In genomic region chr2:210503622-210504300, GRCh38 we compare ENCODE assay signal across 1 cellular context.
TF ChIP-seq lines count a peak whose summit lies in the region.

No MANE protein-coding gene starts in this region.

TF ChIP-seq in SK-N-SH, 30 proteins besides CTCF, POLR2A, EP300 and RAD21 (continued from another document):
- TF ChIP-seq USF1 (IDR thresholded peaks at IDR 0.05; ENCODE audit: borderline replicate concordance, low read depth), result no peak
